In the genomic region with DNA sequence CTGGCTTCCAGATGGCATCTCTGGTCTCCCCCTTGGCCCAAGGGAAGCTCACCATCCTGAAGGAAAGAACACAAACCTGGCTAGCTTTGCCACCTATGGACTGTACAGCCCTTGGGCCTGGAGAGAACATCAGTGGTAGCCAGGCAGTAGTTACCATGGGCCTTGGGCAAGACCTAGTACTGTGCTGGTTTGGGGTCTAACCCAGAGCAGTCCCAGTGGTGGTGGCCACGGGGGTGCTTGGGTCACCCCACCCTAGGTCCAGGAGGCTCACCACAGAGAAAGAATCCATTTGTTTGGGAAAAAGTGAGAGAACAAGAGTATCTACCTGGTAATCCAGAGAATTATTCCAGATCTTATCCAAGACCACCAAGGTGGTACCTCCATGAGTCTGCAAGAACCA, we compare ENCODE assay signal across 7 cellular contexts.
"Had no signal": no experiment of that assay in that cellular context is flagged by ENCODE, and none has a peak within 500 bp of the region (broad histone marks: within the 10 kb centered on the region; RNA-seq: fewer than 3 reads in every experiment).

No MANE protein-coding gene starts in this region.

- FAIRE-seq: G401.6, GM12878, GM12891, GM18507, GM19239 had no signal

- DNase-seq: GDM1, GF-D8 had no signal

- ATAC-seq: GM12878 had no signal
